Comparison of ENCODE assay signal across 30 cellular contexts in the genomic region with DNA sequence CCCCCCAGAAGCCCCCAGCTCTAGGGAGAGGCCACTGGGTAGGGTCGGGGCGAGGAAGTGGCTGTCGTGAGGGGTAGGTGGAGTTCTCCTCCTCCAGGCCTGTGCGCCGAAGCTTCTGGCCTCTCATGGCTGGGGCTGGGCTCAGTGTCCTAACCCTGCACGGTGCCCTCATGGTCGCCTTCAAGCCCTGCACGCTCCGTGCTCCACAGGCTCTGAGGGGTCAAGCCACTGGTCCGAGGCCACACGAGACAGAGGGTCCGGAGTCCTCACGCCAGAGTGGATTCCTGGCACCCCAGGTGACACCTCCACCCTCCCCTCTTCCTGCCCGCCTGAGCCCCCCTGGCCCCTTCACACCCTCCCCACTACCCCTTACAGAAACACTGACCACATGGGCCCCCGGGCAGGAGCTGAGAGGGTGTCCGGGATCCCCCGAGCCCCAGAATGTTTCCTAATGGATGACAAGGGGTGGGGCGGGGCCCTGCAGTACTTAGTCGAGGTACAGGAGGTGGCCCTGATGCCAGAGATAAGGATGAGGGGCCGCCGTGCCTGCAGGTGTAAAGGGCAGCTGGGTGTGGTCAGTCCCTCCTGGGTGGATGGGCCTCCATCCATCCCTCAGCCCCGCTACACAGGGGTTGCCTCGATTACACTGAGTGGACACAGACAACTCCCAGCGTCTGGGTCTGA. TPM values are rescaled to one million over a fixed set of nuclear protein-coding genes. Genes with fewer than 3 reads are reported as not detected.
DNase-seq lines count a peak whose midpoint lies in the region; ATAC-seq and TF ChIP-seq lines count a peak whose summit lies in the region.
"Had no signal": no experiment of that assay in that cellular context is flagged by ENCODE, and none has a peak within 500 bp of the region (broad histone marks: within the 10 kb centered on the region; RNA-seq: fewer than 3 reads in every experiment).

No MANE protein-coding gene starts in this region.

- in situ Hi-C loops in Panc1 (cut with HindIII; ENCODE audit: low pct_unique_long_range_greater_than_20kb, low sequenced_read_pairs) = no loop called here

- peak; percentile 33 for ATAC-seq in Panc1
- ATAC-seq in esophagus mucosa = peak; percentile 9
- no peak for ATAC-seq in GM19395 (IDR thresholded peaks at IDR 0.05; ENCODE audit: unreplicated experiment)
- ATAC-seq: activated CD4-positive, CD25-positive, alpha-beta regulatory T cell treated with anti-CD3 and anti-CD28 coated beads, Interleukin-2, amount 50 U/mL, for 24 hours had no signal

- no peak overlapping the region for H3K18ac ChIP-seq in neuronal stem cell (ENCODE audit: low read length)

- H3K4ac ChIP-seq in neuronal stem cell (ENCODE audit: low read length) = no peak overlapping the region

- peaks cover 33 to 62% (median 51%) of the 10 kb centered on the region in 11 experiments for H3K27me3 ChIP-seq in BLaER1 treated with 17β-estradiol and CSF1 and Interleukin-3, amounts not matched to agents 10 nM and 100 nM
- H3K27me3 ChIP-seq in Panc1 (ENCODE audit: control insufficient read depth, insufficient read depth, low read length) (no peaks in the 10 kb centered on the region), neuronal stem cell (ENCODE audit: control insufficient read depth in 3 of 3, insufficient read depth in 3 of 3, low read depth in 1 of 3, low read length in 3 of 3) (peaks cover 0 to 11% (median 0%) of the 10 kb centered on the region in 3 experiments)
- H3K27me3 ChIP-seq: adrenal gland, vagina had no signal

- peak overlapping the region in 8 of 11 experiments; percentile 11 to 43 (median 26); a peak in 11 of 22 replicates for H3K4me2 ChIP-seq in BLaER1 treated with 17β-estradiol and CSF1 and Interleukin-3, amounts not matched to agents 10 nM and 100 nM
- no peak overlapping the region for H3K4me2 ChIP-seq in neuronal stem cell (ENCODE audit: insufficient read depth, low read length, poor library complexity, severe bottlenecking)

- H3K4me1 ChIP-seq in BLaER1 treated with 17β-estradiol and CSF1 and Interleukin-3, amounts not matched to agents 10 nM and 100 nM = peaks cover 23 to 44% (median 42%) of the 10 kb centered on the region in 10 experiments
- H3K4me1 ChIP-seq in Panc1 (ENCODE audit: control insufficient read depth, insufficient read depth, low read length) (peaks cover 17% of the 10 kb centered on the region), neuronal stem cell (ENCODE audit: control insufficient read depth in 2 of 2, insufficient read depth in 1 of 2, low read depth in 1 of 2, low read length in 2 of 2) (peaks cover 0 to 1% of the 10 kb centered on the region in 2 donors)

- POLR2A ChIA-PET in Panc1 (lab: Charles Lee) = no interaction called here

- H2BK15ac ChIP-seq in neuronal stem cell (ENCODE audit: low read length) = no peak overlapping the region

- H2BK12ac ChIP-seq in neuronal stem cell (ENCODE audit: low read length) = no peak overlapping the region

- TF ChIP-seq CTCF in Panc1 (IDR thresholded peaks at IDR 0.05) = no peak

- no peak overlapping the region for H2BK120ac ChIP-seq in neuronal stem cell (ENCODE audit: low read depth, low read length)

- WGBS in neuronal stem cell (ENCODE audit: extremely low coverage in 2 of 2, insufficient read length in 2 of 2, insufficient replicate concordance in 1 of 2), 2 donors = no CpG with 5 or more reads among the region's 24 CpGs

- H3K36me3 ChIP-seq in BLaER1 treated with 17β-estradiol and CSF1 and Interleukin-3, amounts not matched to agents 10 nM and 100 nM = peaks cover 0 to 9% (median 0%) of the 10 kb centered on the region in 11 experiments; a peak in 4 of 22 replicates
- H3K36me3 ChIP-seq in Panc1 (ENCODE audit: control insufficient read depth, insufficient read depth, low read length) (no peaks in the 10 kb centered on the region), neuronal stem cell (replicated peaks in 1 of 2; ENCODE audit: control insufficient read depth in 2 of 2, insufficient read depth in 2 of 2, low read length in 2 of 2) (peaks cover 0 to 3% of the 10 kb centered on the region in 2 donors)
- H3K36me3 ChIP-seq: adrenal gland, vagina had no signal

- no peak overlapping the region for H2AFZ ChIP-seq in neuronal stem cell (ENCODE audit: low read length)
- H2AFZ ChIP-seq: GM23248 had no signal

- intact Hi-C loops in Panc1 (cut with micrococcal nuclease; ENCODE audit: unreplicated experiment) = no loop called here

- H3K79me1 ChIP-seq in neuronal stem cell (ENCODE audit: low read depth, low read length) = no peaks in the 10 kb centered on the region

- H3K4me3 ChIP-seq in BLaER1 treated with 17β-estradiol and CSF1 and Interleukin-3, amounts not matched to agents 10 nM and 100 nM = no peak overlapping the region
- H3K4me3 ChIP-seq in Panc1 (ENCODE audit: low read depth in 2 of 2, low read length in 2 of 2) = no peak overlapping the region
- no peak overlapping the region for H3K4me3 ChIP-seq in neuronal stem cell (ENCODE audit: low read length in 2 of 2)
- H3K4me3 ChIP-seq: adrenal gland, GM23248, SK-N-MC, vagina had no signal

- CTCF ChIA-PET in Panc1 (lab: Charles Lee) = interaction anchor here (0.5 to 0.7 kb wide), 2 partner anchors 48 to 117 kb away, joined by 3 to 5 read pairs; no protein-coding TSS in a partner anchor

- peaks cover 0 to 8% (median 4%) of the 10 kb centered on the region in 11 experiments; a peak in 5 of 22 replicates for H3K9me3 ChIP-seq in BLaER1 treated with 17β-estradiol and CSF1 and Interleukin-3, amounts not matched to agents 10 nM and 100 nM (replicated peaks in 1 of 11)
- H3K9me3 ChIP-seq in Panc1 (ENCODE audit: control insufficient read depth, insufficient read depth, low read depth, low read length) (no peaks in the 10 kb centered on the region), neuronal stem cell (replicated peaks in 1 of 2; ENCODE audit: control insufficient read depth in 2 of 2, insufficient read depth in 1 of 2, low read depth in 1 of 2, low read length in 2 of 2) (peaks cover 0 to 2% of the 10 kb centered on the region in 2 donors)
- H3K9me3 ChIP-seq: adrenal gland, stomach, vagina had no signal

- no peak overlapping the region for H4K8ac ChIP-seq in neuronal stem cell (ENCODE audit: low read depth, low read length)

- H3K23ac ChIP-seq in neuronal stem cell (ENCODE audit: low read depth, low read length, poor library complexity) = no peak overlapping the region

- DNase-seq in Panc1 (ENCODE audit: low read depth, low spot score) = no peak
- DNase-seq in neuronal stem cell (ENCODE audit: low spot score) = no peak
- DNase-seq in GM19238 (ENCODE audit: insufficient read length, low spot score) = no peak
- no peak for DNase-seq in NCI-H446 treated with DMSO at 0.1 percent for 48 hours (lab: John Stamatoyannopoulos, UW)
- DNase-seq in T1000 (lab: John Stamatoyannopoulos, UW) = no peak
- DNase-seq: activated CD4-positive, alpha-beta memory T cell treated with anti-CD3 and anti-CD28 coated beads for 36 hours; activated CD8-positive, alpha-beta memory T cell treated with anti-CD3 and anti-CD28 coated beads, Interleukin-2, amount 50 U/mL, for 4 hours; activated naive CD4-positive, alpha-beta T cell treated with Interleukin-2 at 50 U/mL for 16 hours; DMS53; effector memory CD4-positive, alpha-beta T cell; GM23248; NCI-H1436 treated with DMSO at 0.1 percent for 48 hours; NCI-H345; posterior cingulate gyrus; RPMI8226; stimulated activated CD4-positive, alpha-beta T cell treated with anti-CD3 and anti-CD28 coated beads, Interleukin-4, amount 100 ng/mL, for 1 hour; stomach had no signal

- H3K9ac ChIP-seq in BLaER1 treated with 17β-estradiol and CSF1 and Interleukin-3, amounts not matched to agents 10 nM and 100 nM = no peak overlapping the region
- no peak overlapping the region for H3K9ac ChIP-seq in neuronal stem cell (ENCODE audit: low read depth, low read length, poor library complexity)
- H3K9ac ChIP-seq: GM23248 had no signal

- H4K91ac ChIP-seq in neuronal stem cell (ENCODE audit: low read depth, low read length, poor library complexity) = no peak overlapping the region

- H2BK5ac ChIP-seq in neuronal stem cell (ENCODE audit: low read length) = no peak overlapping the region

- H3K27ac ChIP-seq in BLaER1 treated with 17β-estradiol and CSF1 and Interleukin-3, amounts not matched to agents 10 nM and 100 nM = no peak overlapping the region
- no peak overlapping the region for H3K27ac ChIP-seq in Panc1 (ENCODE audit: low read length)
- H3K27ac ChIP-seq in neuronal stem cell (replicated peaks; ENCODE audit: low read length) = no peak overlapping the region
- H3K27ac ChIP-seq: adrenal gland, GM23248, SK-N-MC, vagina had no signal

- no peak overlapping the region for H3K14ac ChIP-seq in neuronal stem cell (ENCODE audit: low read length)

- peaks cover 24 to 81% (median 47%) of the 10 kb centered on the region in 11 experiments; a peak in 21 of 22 replicates for H4K20me1 ChIP-seq in BLaER1 treated with 17β-estradiol and CSF1 and Interleukin-3, amounts not matched to agents 10 nM and 100 nM

- H2AK5ac ChIP-seq in neuronal stem cell (ENCODE audit: low read depth, low read length) = peak overlapping the region; percentile 8

- BruUV-seq in Panc1 (replicated peaks; lab: Mats Ljungman, UMichigan) = no TSS peak

RNA-seq across cellular contexts. Expression of a gene that starts 1.0 kb away (rescaled TPM):
- total RNA-seq in Panc1 (2021; ENCODE audit: unreplicated experiment) (not detected), esophagus mucosa (not detected)
- 0.29 TPM for polyA plus RNA-seq in Panc1 (2012; ENCODE audit: insufficient read length)
- polyA plus RNA-seq in neuronal stem cell (2013, experiment 1 of 2) = not detected
- not detected for polyA plus RNA-seq in neuronal stem cell (2013, experiment 2 of 2)
- total RNA-seq: activated CD4-positive, alpha-beta memory T cell treated with anti-CD3 and anti-CD28 coated beads for 36 hours; activated T-helper 1 cell treated with anti-CD3 and anti-CD28 coated beads, Interleukin-12 subunit alpha, Interleukin-12 subunit beta, Interleukin-2, Interleukin-4 antibody, amounts not matched to agents 30 ng/mL and 10 ng/mL and 1 ng/mL, durations not matched to agents 14 hours and 24 hours and 36 hours; epithelial cell of proximal tubule; GM23248; LHCN-M2; myocyte; T-helper 1 cell treated with Interleukin-12 subunit alpha and Interleukin-12 subunit beta and Interleukin-4 antibody, amounts not matched to agents 30 ng/mL and 1 ng/mL, for 36 hours; vagina had no signal
- polyA plus RNA-seq: BJ, GM23248 had no signal

RNA-seq across cellular contexts. Expression of a gene that starts 1.2 kb away (rescaled TPM):
- not detected for total RNA-seq in Panc1 (2021; ENCODE audit: unreplicated experiment)
- polyA plus RNA-seq in Panc1 (2012; ENCODE audit: insufficient read length) = not detected
- total RNA-seq in esophagus mucosa = not detected
- polyA plus RNA-seq in neuronal stem cell (2013, experiment 1 of 2) = not detected
- not detected for polyA plus RNA-seq in neuronal stem cell (2013, experiment 2 of 2)
- total RNA-seq: activated CD4-positive, alpha-beta memory T cell treated with anti-CD3 and anti-CD28 coated beads for 36 hours; activated T-helper 1 cell treated with anti-CD3 and anti-CD28 coated beads, Interleukin-12 subunit alpha, Interleukin-12 subunit beta, Interleukin-2, Interleukin-4 antibody, amounts not matched to agents 30 ng/mL and 10 ng/mL and 1 ng/mL, durations not matched to agents 14 hours and 24 hours and 36 hours; adrenal gland; epithelial cell of proximal tubule; GM23248; LHCN-M2; myocyte; T-helper 1 cell treated with Interleukin-12 subunit alpha and Interleukin-12 subunit beta and Interleukin-4 antibody, amounts not matched to agents 30 ng/mL and 1 ng/mL, for 36 hours; vagina had no signal
- polyA plus RNA-seq: BJ, GM23248 had no signal

RNA-seq across cellular contexts. Expression of a gene that starts 10.0 kb away (rescaled TPM):
- total RNA-seq in Panc1 (2021; ENCODE audit: unreplicated experiment) = 23.9 TPM
- 24.1 TPM for polyA plus RNA-seq in Panc1 (2012; ENCODE audit: insufficient read length)
- total RNA-seq in esophagus mucosa = 19.5 TPM
- 5.5 TPM for polyA plus RNA-seq in neuronal stem cell (2013, experiment 1 of 2)
- polyA plus RNA-seq in neuronal stem cell (2013, experiment 2 of 2) = 5.1 TPM

RNA-seq across cellular contexts. Expression of a gene that starts 11.3 kb away (rescaled TPM):
- total RNA-seq in Panc1 (2021; ENCODE audit: unreplicated experiment) = 0.95 TPM
- polyA plus RNA-seq in Panc1 (2012; ENCODE audit: insufficient read length) = 3.0 TPM
- total RNA-seq in esophagus mucosa = 0.16 TPM
- 15.1 TPM for polyA plus RNA-seq in neuronal stem cell (2013, experiment 1 of 2)
- polyA plus RNA-seq in neuronal stem cell (2013, experiment 2 of 2) = 15.5 TPM
- total RNA-seq: epithelial cell of proximal tubule, GM23248, LHCN-M2, myocyte, stomach had no signal
- polyA plus RNA-seq: BJ, GM23248 had no signal

RNA-seq across cellular contexts. Expression of a gene that starts 49.5 kb away (rescaled TPM):
- total RNA-seq in Panc1 (2021; ENCODE audit: unreplicated experiment) = 90.6 TPM
- 83.1 TPM for polyA plus RNA-seq in Panc1 (2012; ENCODE audit: insufficient read length)
- total RNA-seq in esophagus mucosa = 17.6 TPM
- 13.1 TPM for polyA plus RNA-seq in neuronal stem cell (2013, experiment 1 of 2)
- 12.9 TPM for polyA plus RNA-seq in neuronal stem cell (2013, experiment 2 of 2)
